Comparison of ENCODE assay signal across 26 cellular contexts in the genomic region with DNA sequence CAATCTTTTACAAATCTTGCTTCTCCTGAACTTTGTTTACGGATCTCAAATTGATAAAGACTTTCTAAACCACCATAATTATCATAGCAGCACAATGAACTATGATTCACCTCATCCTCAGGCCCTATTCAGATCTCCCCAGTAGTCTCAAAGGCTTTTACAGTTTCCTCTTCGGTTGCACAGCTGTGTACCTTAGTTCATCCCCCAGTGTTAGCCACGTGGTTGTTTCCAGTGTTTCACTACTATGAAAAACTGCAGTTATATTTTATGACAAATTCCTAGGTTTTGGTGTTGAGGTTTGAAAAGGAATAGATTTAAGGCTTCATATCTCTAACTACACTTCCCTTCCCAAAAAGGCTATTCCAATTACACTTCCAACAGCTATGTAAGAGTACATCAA. TPM values are rescaled to one million over a fixed set of nuclear protein-coding genes. Genes with fewer than 3 reads are reported as not detected.
DNase-seq lines count a peak whose midpoint lies in the region; ATAC-seq and TF ChIP-seq lines count a peak whose summit lies in the region.
"Had no signal": no experiment of that assay in that cellular context is flagged by ENCODE, and none has a peak within 500 bp of the region (broad histone marks: within the 10 kb centered on the region; RNA-seq: fewer than 3 reads in every experiment).

No MANE protein-coding gene starts in this region.

- no peak for TF ChIP-seq POLR2A in NB4 (IDR thresholded peaks at IDR 0.05; ENCODE audit: extremely low read depth, insufficient read length)
- no peak for TF ChIP-seq POLR2A in gastrocnemius medialis (IDR thresholded peaks at IDR 0.05)

- DNase-seq in stimulated activated naive CD8-positive, alpha-beta T cell treated with anti-CD3 and anti-CD28 coated beads, Interleukin-15, Interleukin-2, amounts not matched to agents 100 U/mL and 50 U/mL, for 24 hours = no peak
- no peak for DNase-seq in stimulated activated naive CD8-positive, alpha-beta T cell treated with anti-CD3 and anti-CD28 coated beads, Interleukin-15, amount 100 ng/mL, for 72 hours
- peak; percentile 24 for DNase-seq in NB4 (ENCODE audit: low read depth)
- peak; percentile 18 for DNase-seq in fibroblast of villous mesenchyme (ENCODE audit: low read depth)
- DNase-seq in gastrocnemius medialis = no peak
- no peak for DNase-seq in NCI-H2196 treated with DMSO at 0.1 percent for 48 hours (lab: John Stamatoyannopoulos, UW; ENCODE audit: unreplicated experiment)
- DNase-seq: 8988T, ACHN, BE2C, Calu3, DND-41, GOT3, HFFc6, NCI-H1048, NCI-H1417, NCI-H1694, NCI-H2081, NCI-H2171 treated with DMSO at 0.1 percent for 48 hours, NCI-H446, NCI-H524 treated with DMSO at 0.1 percent for 48 hours, NCI-H774, SIG-M5 had no signal

- no peak overlapping the region for H3K27ac Mint-ChIP-seq in stimulated activated naive CD8-positive, alpha-beta T cell treated with anti-CD3 and anti-CD28 coated beads, Interleukin-15, amount 100 ng/mL, for 72 hours
- H3K27ac Mint-ChIP-seq: HFFc6 had no signal

- no peaks in the 10 kb centered on the region for H3K27me3 ChIP-seq in gastrocnemius medialis
- H3K27me3 ChIP-seq: BE2C had no signal

- TF ChIP-seq CTCF in NB4 (IDR thresholded peaks at IDR 0.05; ENCODE audit: low read depth, low read length) (no peak), fibroblast of villous mesenchyme (IDR thresholded peaks at IDR 0.05; ENCODE audit: insufficient read depth, low read depth, low read length) (no peak), gastrocnemius medialis (IDR thresholded peaks at IDR 0.05 in 4 of 5, conservative IDR thresholded peaks at IDR 0.05 in 1 of 5) (no peak)

- peak; percentile 32 for ATAC-seq in stimulated activated naive CD8-positive, alpha-beta T cell treated with anti-CD3 and anti-CD28 coated beads, Interleukin-15, Interleukin-2, amounts not matched to agents 100 U/mL and 50 U/mL, for 24 hours
- no peak for ATAC-seq in stimulated activated naive CD8-positive, alpha-beta T cell treated with anti-CD3 and anti-CD28 coated beads, Interleukin-15, amount 100 ng/mL, for 72 hours
- ATAC-seq in gastrocnemius medialis (no peak), GM19395 (IDR thresholded peaks at IDR 0.05; ENCODE audit: unreplicated experiment) (no peak)

- no peaks in the 10 kb centered on the region for H3K9me3 ChIP-seq in gastrocnemius medialis
- H3K9me3 ChIP-seq: BE2C, HAP-1 had no signal

- H3K27ac ChIP-seq in gastrocnemius medialis = no peak overlapping the region
- H3K27ac ChIP-seq: KMS-11, SK-N-MC had no signal

- H3K9me3 Mint-ChIP-seq in stimulated activated naive CD8-positive, alpha-beta T cell treated with anti-CD3 and anti-CD28 coated beads, Interleukin-15, amount 100 ng/mL, for 72 hours = no peaks in the 10 kb centered on the region
- H3K9me3 Mint-ChIP-seq: HFFc6 had no signal

- no peaks in the 10 kb centered on the region for H3K4me1 ChIP-seq in gastrocnemius medialis
- H3K4me1 ChIP-seq: BE2C, HAP-1 had no signal

- H3K27me3 Mint-ChIP-seq in stimulated activated naive CD8-positive, alpha-beta T cell treated with anti-CD3 and anti-CD28 coated beads, Interleukin-15, amount 100 ng/mL, for 72 hours = no peaks in the 10 kb centered on the region

- in situ Hi-C loops in gastrocnemius medialis (cut with MboI; ENCODE audit: low sequenced_read_pairs in 4 of 4) = no loop called here

- H3K4me3 ChIP-seq in NB4 (ENCODE audit: low read depth, low read length) (no peak overlapping the region), fibroblast of villous mesenchyme (ENCODE audit: low read depth, low read length) (no peak overlapping the region), gastrocnemius medialis (no peak overlapping the region)
- H3K4me3 ChIP-seq: HAP-1, SK-N-MC had no signal

- intact Hi-C loops in gastrocnemius medialis (cut with DNase I; ENCODE audit: low total_unique reads) = no loop called here

- no peaks in the 10 kb centered on the region for H3K36me3 ChIP-seq in gastrocnemius medialis

- no peak overlapping the region for H3K4me3 Mint-ChIP-seq in stimulated activated naive CD8-positive, alpha-beta T cell treated with anti-CD3 and anti-CD28 coated beads, Interleukin-15, amount 100 ng/mL, for 72 hours
- H3K4me3 Mint-ChIP-seq: HFFc6 had no signal

- peaks cover 13% of the 10 kb centered on the region for H3K4me1 Mint-ChIP-seq in stimulated activated naive CD8-positive, alpha-beta T cell treated with anti-CD3 and anti-CD28 coated beads, Interleukin-15, amount 100 ng/mL, for 72 hours

RNA-seq across cellular contexts. Expression of a gene that starts 24.9 kb away (rescaled TPM):
- total RNA-seq in fibroblast of villous mesenchyme (9.3 and 10.4 TPM in 2 replicates), gastrocnemius medialis (1 to 10 TPM; 6.5 to 9.0 (median 7.7) TPM)

Comparison
In these comparisons a context has a peak if more than half of its experiments do, and no peak if none do; other contexts are left out.
1. DNase-seq: peak in NB4 (single experiment) and fibroblast of villous mesenchyme (single experiment); none in stimulated activated naive CD8-positive, alpha-beta T cell treated with anti-CD3 and anti-CD28 coated beads, Interleukin-15, Interleukin-2, amounts not matched to agents 100 U/mL and 50 U/mL, for 24 hours (single experiment), stimulated activated naive CD8-positive, alpha-beta T cell treated with anti-CD3 and anti-CD28 coated beads, Interleukin-15, amount 100 ng/mL, for 72 hours (0 of 2), gastrocnemius medialis (0 of 2) and NCI-H2196 treated with DMSO at 0.1 percent for 48 hours (single experiment).